In genomic region chr6:47767102-47767501, GRCh38 we compare ENCODE assay signal across 11 cellular contexts. TPM values are rescaled to one million over a fixed set of nuclear protein-coding genes. Genes with fewer than 3 reads are reported as not detected.
"Had no signal": no experiment of that assay in that cellular context is flagged by ENCODE, and none has a peak within 500 bp of the region (broad histone marks: within the 10 kb centered on the region; RNA-seq: fewer than 3 reads in every experiment).

No MANE protein-coding gene starts in this region.

- H3K9ac ChIP-seq: GM23248 had no signal

- H3K27ac Mint-ChIP-seq: GM23338, H9, HFFc6 had no signal

- H3K4me1 ChIP-seq: HAP-1 had no signal

- H3K9me3 Mint-ChIP-seq: HFFc6 had no signal

- H2AFZ ChIP-seq: GM23248, GM23338 had no signal

- ATAC-seq: GM23338, HCT116 had no signal

- H3K27ac ChIP-seq: GM23248 had no signal

- H3K4me3 Mint-ChIP-seq: GM23338, H9, HFFc6 had no signal

- H3K4me2 ChIP-seq: GM23338 had no signal

- DNase-seq: GM23248, GOT3, H7, H9, HCEC 1CT, HFFc6 had no signal

- H3K4me3 ChIP-seq: GM23248, GM23338, HAP-1 had no signal

- H3K4me1 Mint-ChIP-seq: GM23338, H9 had no signal

- FAIRE-seq: H1, H54 had no signal

- H3K9me3 ChIP-seq: HAP-1 had no signal

- H3K36me3 ChIP-seq: HAP-1 had no signal

RNA-seq across cellular contexts. Expression of gene OPN5, which starts 14.7 kb away (rescaled TPM):
- total RNA-seq: GM23248, GM23338, H1, H7, H9, HFFc6 had no signal
- polyA plus RNA-seq: GM23248, GM23338, H1 had no signal
